Comparison of ENCODE assay signal across 1 cellular context in genomic region chr4:25857403-25857802, GRCh38.
TF ChIP-seq lines count a peak whose summit lies in the region.

No MANE protein-coding gene starts in this region.

TF ChIP-seq in K562, 482 proteins besides CTCF, POLR2A, EP300 and RAD21:
- peak; percentile 64; the same call in 1 of the 2 replicates for TF ChIP-seq SMARCA5 (IDR thresholded peaks at IDR 0.05)
- TF ChIP-seq HDAC3 (IDR thresholded peaks at IDR 0.05; ENCODE audit: borderline replicate concordance, partially characterized antibody), result no peak
- no peak for TF ChIP-seq PTTG1 (tag; IDR thresholded peaks at IDR 0.05; ENCODE audit: low read depth)
- no peak for TF ChIP-seq ZC3H11A (IDR thresholded peaks at IDR 0.05; ENCODE audit: low read depth, low read length)
- TF ChIP-seq WHSC1 (IDR thresholded peaks at IDR 0.05; ENCODE audit: low read length), result no peak
- peak; percentile 81 for TF ChIP-seq RBM25 (IDR thresholded peaks at IDR 0.05; ENCODE audit: low read depth, low read length, severe bottlenecking)
- no peak for TF ChIP-seq ZBTB1 (CRISPR knock-in tag; IDR thresholded peaks at IDR 0.05; ENCODE audit: borderline replicate concordance, low read depth)
- TF ChIP-seq RCOR1 (IDR thresholded peaks at IDR 0.05; ENCODE audit: borderline replicate concordance in 1 of 2, low read depth in 2 of 2, low read length in 2 of 2), result peak in 1 of 2 experiments; percentile 41; a peak in 1 of 4 replicates
- peak; percentile 76 for TF ChIP-seq BCOR (IDR thresholded peaks at IDR 0.05)
- TF ChIP-seq NCOA1 (IDR thresholded peaks at IDR 0.05; ENCODE audit: low read depth), result no peak
- TF ChIP-seq ZFP36 (IDR thresholded peaks at IDR 0.05; ENCODE audit: low read depth, low read length, partially characterized antibody), result peak; percentile 89
- peak; percentile 17 to 23; a peak in 1 of 4 replicates for TF ChIP-seq KDM1A (IDR thresholded peaks at IDR 0.05)
- no peak for TF ChIP-seq HIVEP1 (CRISPR knock-in tag; IDR thresholded peaks at IDR 0.05)
- 0 out of 4 replicates have a peak, but pooled peaks of 1 of the 2 experiments have one; percentile 36 for TF ChIP-seq TEAD1 (CRISPR knock-in tag; IDR thresholded peaks at IDR 0.05)
